Comparison of ENCODE assay signal across 17 cellular contexts in the genomic region with DNA sequence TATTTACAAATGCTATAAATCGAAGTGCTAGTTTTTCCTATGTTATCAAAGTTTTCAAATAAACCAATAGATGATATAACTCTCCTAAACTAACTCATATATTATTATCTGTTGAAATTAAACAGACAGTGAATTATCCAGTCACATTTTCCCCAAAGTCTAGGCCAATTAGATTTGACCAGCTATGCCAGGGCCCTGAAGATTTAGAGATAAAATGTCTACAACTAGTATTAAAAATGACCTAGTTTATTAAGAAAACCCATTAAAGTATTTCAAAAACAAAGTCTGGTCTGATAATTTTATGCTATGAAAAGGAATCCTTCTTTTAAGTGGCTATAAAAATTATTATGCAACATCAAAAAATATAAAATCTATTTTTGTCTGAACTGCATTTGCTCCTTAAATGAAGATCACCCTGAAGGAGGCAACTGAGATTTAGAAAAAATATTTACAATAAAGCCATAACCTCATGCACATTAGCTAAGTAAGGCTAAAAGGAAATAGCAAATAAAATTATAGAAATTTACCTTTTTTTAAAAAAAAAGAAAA.
DNase-seq lines count a peak whose midpoint lies in the region; TF ChIP-seq lines count a peak whose summit lies in the region.
"Had no signal": no experiment of that assay in that cellular context is flagged by ENCODE, and none has a peak within 500 bp of the region (broad histone marks: within the 10 kb centered on the region; RNA-seq: fewer than 3 reads in every experiment).

No MANE protein-coding gene starts in this region.

- H3K9me3 Mint-ChIP-seq in osteocyte (ENCODE audit: unreplicated experiment): no peaks in the 10 kb centered on the region
- H3K9me3 Mint-ChIP-seq: CD4-positive, CD25-positive, alpha-beta regulatory T cell had no signal

- peaks cover 51% of the 10 kb centered on the region for H3K4me1 Mint-ChIP-seq in osteocyte (ENCODE audit: unreplicated experiment)

- peaks cover 25% of the 10 kb centered on the region for H3K4me1 ChIP-seq in fibroblast of lung (ENCODE audit: control insufficient read depth, extremely low read depth, insufficient read depth, low read length)

- H3K4me3 ChIP-seq in SK-N-MC (peak overlapping the region; percentile 5; the same call in 1 of the 2 replicates), fibroblast of lung (replicated peaks in 1 of 4; ENCODE audit: control extremely low read depth in 1 of 4, insufficient read depth in 1 of 4, low read depth in 3 of 4, low read length in 4 of 4) (no peak overlapping the region)

- H3K36me3 ChIP-seq in SK-N-MC (ENCODE audit: insufficient read depth, low read length) (no peaks in the 10 kb centered on the region), fibroblast of lung (ENCODE audit: control insufficient read depth, insufficient read depth, low read length) (no peaks in the 10 kb centered on the region)

- peak overlapping the region; percentile 97 for H3K27ac Mint-ChIP-seq in osteocyte (ENCODE audit: unreplicated experiment)

- no peaks in the 10 kb centered on the region for H3K36me3 Mint-ChIP-seq in osteocyte (ENCODE audit: unreplicated experiment)

- H3K79me2 ChIP-seq in fibroblast of lung (ENCODE audit: control insufficient read depth, insufficient read depth, low read length): no peaks in the 10 kb centered on the region

- H3K9ac ChIP-seq in SK-N-MC (ENCODE audit: insufficient read length) (no peak overlapping the region), fibroblast of lung (ENCODE audit: insufficient read depth, low read length) (no peak overlapping the region)

- TF ChIP-seq CTCF in fibroblast of lung (conservative IDR thresholded peaks at IDR 0.05 in 1 of 2, IDR thresholded peaks at IDR 0.05 in 1 of 2; ENCODE audit: low read depth in 1 of 2, low read length in 2 of 2) (no peak), osteocyte (IDR thresholded peaks at IDR 0.05) (no peak), GM20000 (IDR thresholded peaks at IDR 0.05; ENCODE audit: extremely low read depth, missing control alignments) (no peak)

- no peak overlapping the region for H3K4me3 Mint-ChIP-seq in osteocyte (ENCODE audit: unreplicated experiment)
- H3K4me3 Mint-ChIP-seq: CD4-positive, CD25-positive, alpha-beta regulatory T cell had no signal

- no peak overlapping the region for H2AFZ ChIP-seq in fibroblast of lung (ENCODE audit: low read length)

- no peak overlapping the region for H3K4me2 ChIP-seq in fibroblast of lung (ENCODE audit: extremely low read depth, insufficient read depth, low read length)

- H3K27ac ChIP-seq in SK-N-MC (0 out of 2 replicates have a peak overlapping the region, but pooled peaks have one; percentile 7), fibroblast of lung (ENCODE audit: insufficient read depth, low read length) (peak overlapping the region; percentile 66)
- H3K27ac ChIP-seq: HL-60 had no signal

- H4K20me1 ChIP-seq in fibroblast of lung (ENCODE audit: control insufficient read depth, extremely low read depth, insufficient read depth, low read length): no peaks in the 10 kb centered on the region

- H3K27me3 Mint-ChIP-seq in osteocyte (ENCODE audit: unreplicated experiment): no peaks in the 10 kb centered on the region
- H3K27me3 Mint-ChIP-seq: CD4-positive, CD25-positive, alpha-beta regulatory T cell had no signal

- H3K27me3 ChIP-seq in fibroblast of lung (ENCODE audit: control insufficient read depth, insufficient read depth, low read length): no peaks in the 10 kb centered on the region

- DNase-seq in EH (ENCODE audit: low read depth) (peak; percentile 39), SK-N-MC (ENCODE audit: low read depth, low spot score) (no peak), fibroblast of lung (ENCODE audit: low read depth in 2 of 2) (no peak), osteocyte (ENCODE audit: extremely low spot score, unreplicated experiment) (no peak), Ammon's horn (ENCODE audit: low spot score) (no peak), H4 (ENCODE audit: low spot score) (no peak), NCI-H1105 (lab: John Stamatoyannopoulos, UW) (no peak), GM20000 (ENCODE audit: low spot score) (no peak)
- DNase-seq: CD4-positive, CD25-positive, alpha-beta regulatory T cell; DND-41; GF-D8; GOT3; NCI-H1092; NCI-H1694; NCI-H69; NK-92 treated with Interleukin-12 subunit alpha and Interleukin-12 subunit beta, amount 100 ng/mL, for 24 hours had no signal

- H3K9me3 ChIP-seq in SK-N-MC (ENCODE audit: low read depth, low read length): no peaks in the 10 kb centered on the region
- no peaks in the 10 kb centered on the region for H3K9me3 ChIP-seq in fibroblast of lung (ENCODE audit: control insufficient read depth, insufficient read depth, low read depth, low read length)
